In the genomic region with DNA sequence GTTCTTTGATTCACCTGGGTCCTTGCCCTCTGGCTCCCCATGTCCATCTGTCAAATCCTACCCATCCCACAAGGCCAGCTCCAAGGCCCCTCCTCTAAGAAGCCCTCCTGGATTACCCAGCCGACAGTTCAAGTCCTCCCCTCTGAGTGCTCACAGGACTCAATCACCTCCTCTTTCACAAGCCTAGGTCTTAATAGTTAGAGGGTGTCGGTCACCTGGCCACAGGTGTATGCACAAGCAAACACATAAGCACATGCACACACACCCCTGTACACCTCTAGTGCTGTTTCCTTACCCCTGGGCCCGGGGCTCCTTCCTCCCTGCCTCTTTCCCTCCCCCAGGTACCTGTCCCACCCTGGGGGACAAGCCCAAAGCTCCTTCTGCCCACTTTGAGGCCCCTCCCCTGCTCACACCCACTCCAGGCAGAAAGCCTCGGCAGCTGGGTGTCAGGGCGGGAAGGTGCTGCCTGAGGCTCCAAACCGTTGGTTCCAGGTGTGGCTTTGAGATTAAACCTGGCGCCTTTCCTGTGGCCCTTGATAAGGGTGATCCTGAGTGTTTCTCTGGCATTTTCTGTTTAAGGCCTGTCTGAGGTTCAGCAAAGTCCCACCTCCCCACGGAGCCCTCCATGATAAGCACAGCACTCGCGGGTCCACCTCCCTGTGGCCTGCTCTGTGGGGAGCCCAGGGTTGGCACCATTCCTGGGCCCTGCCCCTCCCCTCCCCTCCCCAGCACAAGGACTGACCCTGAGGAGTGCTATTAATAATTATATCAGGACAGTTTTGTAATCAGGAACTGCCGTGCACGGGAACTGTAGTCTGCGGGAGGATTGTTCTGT, we compare ENCODE assay signal across 19 cellular contexts. TPM values are rescaled to one million over a fixed set of nuclear protein-coding genes. Genes with fewer than 3 reads are reported as not detected.
DNase-seq lines count a peak whose midpoint lies in the region; ATAC-seq and TF ChIP-seq lines count a peak whose summit lies in the region.
"Had no signal": no experiment of that assay in that cellular context is flagged by ENCODE, and none has a peak within 500 bp of the region (broad histone marks: within the 10 kb centered on the region; RNA-seq: fewer than 3 reads in every experiment).

No MANE protein-coding gene starts in this region.

- peaks cover 33 to 57% of the 10 kb centered on the region in 2 donors for H3K4me1 ChIP-seq in left lung
- peaks cover 20 to 94% (median 80%) of the 10 kb centered on the region in 5 donors for H3K4me1 ChIP-seq in subcutaneous abdominal adipose tissue (ENCODE audit: control insufficient read depth in 5 of 5, insufficient read depth in 5 of 5, low read length in 5 of 5)

- H3K4me1 Mint-ChIP-seq in chondrocyte (ENCODE audit: low read depth): peaks cover 28% of the 10 kb centered on the region

- H3K9ac ChIP-seq in subcutaneous abdominal adipose tissue (ENCODE audit: low read length in 5 of 5): peak overlapping the region in 1 of 5 donors; percentile 37

- H3K27me3 ChIP-seq in left lung: no peaks in the 10 kb centered on the region
- H3K27me3 ChIP-seq in subcutaneous abdominal adipose tissue (ENCODE audit: control insufficient read depth in 5 of 5, insufficient read depth in 4 of 5, low read length in 5 of 5): no peaks in the 10 kb centered on the region
- no peaks in the 10 kb centered on the region for H3K27me3 ChIP-seq in WERI-Rb-1 (ENCODE audit: insufficient read depth, low read depth, severe bottlenecking)
- H3K27me3 ChIP-seq: gastrocnemius medialis, thyroid gland had no signal

- no peaks in the 10 kb centered on the region for H3K36me3 Mint-ChIP-seq in chondrocyte (ENCODE audit: low read depth)

- H3K27me3 Mint-ChIP-seq in chondrocyte (ENCODE audit: low read depth): peaks cover 16% of the 10 kb centered on the region

- intact Hi-C loops in left lung (cut with DNase I): no loop called here

- H3K9me3 ChIP-seq in left lung: no peaks in the 10 kb centered on the region
- H3K9me3 ChIP-seq in subcutaneous abdominal adipose tissue (ENCODE audit: control insufficient read depth in 5 of 5, low read length in 5 of 5): no peaks in the 10 kb centered on the region
- no peaks in the 10 kb centered on the region for H3K9me3 ChIP-seq in WERI-Rb-1 (ENCODE audit: severe bottlenecking)
- H3K9me3 ChIP-seq: gastrocnemius medialis, thyroid gland had no signal

- H3K27ac Mint-ChIP-seq in chondrocyte (ENCODE audit: unreplicated experiment): peak overlapping the region; percentile 49
- H3K27ac Mint-ChIP-seq: effector memory CD8-positive, alpha-beta T cell had no signal

- no peaks in the 10 kb centered on the region for H3K9me3 Mint-ChIP-seq in chondrocyte (ENCODE audit: low read depth)
- H3K9me3 Mint-ChIP-seq: effector memory CD8-positive, alpha-beta T cell had no signal

- DNase-seq in NCI-H2107 treated with DMSO at 0.1 percent for 48 hours (lab: John Stamatoyannopoulos, UW; ENCODE audit: unreplicated experiment): peak; percentile 6
- DNase-seq in NCI-H2107 (lab: John Stamatoyannopoulos, UW): no peak
- no peak for DNase-seq in chondrocyte (ENCODE audit: low spot score)
- peak; percentile 81 for DNase-seq in left lung
- no peak for DNase-seq in activated CD4-positive, alpha-beta T cell treated with anti-CD3 and anti-CD28 coated beads for 1 hour
- DNase-seq in WERI-Rb-1: no peak
- DNase-seq: activated CD4-positive, alpha-beta T cell treated with anti-CD3 and anti-CD28 coated beads, Interleukin-2, amount 50 U/mL, for 48 hours; activated effector memory CD4-positive, alpha-beta T cell treated with anti-CD3 and anti-CD28 coated beads, Interleukin-2, amount 50 U/mL, for 16 hours; brain microvascular endothelial cell; effector memory CD8-positive, alpha-beta T cell; gastrocnemius medialis; HCEC 1CT; NCI-H524 treated with DMSO at 0.1 percent for 48 hours; stimulated activated CD4-positive, alpha-beta T cell treated with anti-CD3 and anti-CD28 coated beads, Interleukin-12 subunit alpha, Interleukin-12 subunit beta, amount 100 ng/mL, for 4 hours; T-helper 9 cell; thyroid gland had no signal

- no peak overlapping the region for H3K4me3 ChIP-seq in left lung
- H3K4me3 ChIP-seq in subcutaneous abdominal adipose tissue (ENCODE audit: low read depth in 1 of 5, low read length in 5 of 5): no peak overlapping the region
- no peak overlapping the region for H3K4me3 ChIP-seq in WERI-Rb-1 (ENCODE audit: low read depth, low read length)
- H3K4me3 ChIP-seq: gastrocnemius medialis, thyroid gland had no signal

- H3K36me3 ChIP-seq in left lung (no peaks in the 10 kb centered on the region), subcutaneous abdominal adipose tissue (ENCODE audit: control insufficient read depth in 5 of 5, insufficient read depth in 5 of 5, low read length in 5 of 5) (peaks cover 0 to 2% (median 0%) of the 10 kb centered on the region in 5 donors), WERI-Rb-1 (no peaks in the 10 kb centered on the region)
- H3K36me3 ChIP-seq: brain microvascular endothelial cell, gastrocnemius medialis, thyroid gland had no signal

- ATAC-seq in left lung (peak; percentile 75), GM21786 (IDR thresholded peaks at IDR 0.05; ENCODE audit: unreplicated experiment) (no peak)
- ATAC-seq: effector memory CD8-positive, alpha-beta T cell; gastrocnemius medialis had no signal

- no peak overlapping the region for H3K4me3 Mint-ChIP-seq in chondrocyte (ENCODE audit: unreplicated experiment)
- H3K4me3 Mint-ChIP-seq: effector memory CD8-positive, alpha-beta T cell had no signal

- TF ChIP-seq CTCF in chondrocyte (IDR thresholded peaks at IDR 0.05): no peak
- TF ChIP-seq CTCF in left lung (IDR thresholded peaks at IDR 0.05): no peak
- no peak for TF ChIP-seq CTCF in WERI-Rb-1 (IDR thresholded peaks at IDR 0.05; ENCODE audit: low read depth, low read length)

- H3K27ac ChIP-seq in left lung: peak overlapping the region; percentile 64 to 67
- H3K27ac ChIP-seq in subcutaneous abdominal adipose tissue (ENCODE audit: low read depth, low read length): peak overlapping the region; percentile 37
- no peak overlapping the region for H3K27ac ChIP-seq in WERI-Rb-1
- H3K27ac ChIP-seq: brain microvascular endothelial cell, thyroid gland had no signal

RNA-seq across cellular contexts. Expression of gene AQP1, which starts 14.7 kb away (rescaled TPM):
- total RNA-seq in chondrocyte (3.9 to 18.6 TPM (median 18.0 TPM) in 3 replicates), left lung (1,000 to 10,000 TPM in 1 of 2 donors, 100 to 1,000 TPM in 1; 567 to 1,008 TPM)
- total RNA-seq: MCF 10A had no signal

Comparison
In these comparisons a context has a peak if more than half of its experiments do, and no peak if none do; other contexts are left out.
1. DNase-seq: peak in NCI-H2107 treated with DMSO at 0.1 percent for 48 hours (single experiment) and left lung (2 of 2); none in NCI-H2107 (single experiment), chondrocyte (single experiment), activated CD4-positive, alpha-beta T cell treated with anti-CD3 and anti-CD28 coated beads for 1 hour (single experiment) and WERI-Rb-1 (single experiment).
2. RNA of gene AQP1, which starts 14.7 kb away (total RNA-seq): 567 to 1,008 TPM in left lung; 3.9 to 18.6 TPM in chondrocyte; every median in the first group is over 10 times any median in the second.